ENCODE assay signal across 25 cellular contexts in genomic region chr22:47034905-47035419, GRCh38.
A peak's percentile ranks its signal among the peaks of the same experiment; 100 is the strongest.
DNase-seq lines count a peak whose midpoint lies in the region; ATAC-seq and TF ChIP-seq lines count a peak whose summit lies in the region.
"Had no signal": no experiment of that assay in that cellular context is flagged by ENCODE, and none has a peak within 500 bp of the region (broad histone marks: within the 10 kb centered on the region; RNA-seq: fewer than 3 reads in every experiment).

No MANE protein-coding gene starts in this region.

- H3K9me3 ChIP-seq in HEK293 (ENCODE audit: control insufficient read depth, insufficient read depth, low read depth, low read length) (no peaks in the 10 kb centered on the region), WERI-Rb-1 (ENCODE audit: severe bottlenecking) (no peaks in the 10 kb centered on the region), mucosa of descending colon (no peaks in the 10 kb centered on the region), transverse colon (no peaks in the 10 kb centered on the region)
- H3K9me3 ChIP-seq: gastroesophageal sphincter, psoas muscle, tibial nerve had no signal

- intact Hi-C loops in mucosa of descending colon (cut with DNase I, micrococcal nuclease) = no loop called here
- intact Hi-C loops in transverse colon (cut with DNase I; ENCODE audit: low total_unique reads) = no loop called here

- in situ Hi-C loops in transverse colon (cut with MboI; ENCODE audit: low pct_ligation_motif_present in 1 of 4, low pct_unique_long_range_greater_than_20kb in 1 of 4, low sequenced_read_pairs in 3 of 4) = no loop called here

- no peaks in the 10 kb centered on the region for H3K4me1 ChIP-seq in HEK293 (ENCODE audit: control insufficient read depth, insufficient read depth, low read length)
- H3K4me1 ChIP-seq in mucosa of descending colon (ENCODE audit: low read depth) = peaks cover 15% of the 10 kb centered on the region
- peaks cover 0 to 35% (median 26%) of the 10 kb centered on the region in 4 donors for H3K4me1 ChIP-seq in transverse colon
- H3K4me1 ChIP-seq: psoas muscle had no signal

- no peak overlapping the region for H3K4me3 ChIP-seq in HEK293 (ENCODE audit: low read depth, low read length)
- H3K4me3 ChIP-seq in WERI-Rb-1 (ENCODE audit: low read depth, low read length) = no peak overlapping the region
- H3K4me3 ChIP-seq in mucosa of descending colon = no peak overlapping the region
- no peak overlapping the region for H3K4me3 ChIP-seq in transverse colon
- H3K4me3 ChIP-seq: gastroesophageal sphincter, neural progenitor cell, psoas muscle, tibial nerve had no signal

- H3K27me3 ChIP-seq in WERI-Rb-1 (ENCODE audit: insufficient read depth, low read depth, severe bottlenecking) (no peaks in the 10 kb centered on the region), transverse colon (no peaks in the 10 kb centered on the region)
- H3K27me3 ChIP-seq: gastroesophageal sphincter, neural progenitor cell, tibial nerve had no signal

- POLR2A ChIA-PET in HEK293 (lab: Yijun Ruan, JAX) = no interaction called here

- H3K27ac ChIP-seq in HEK293 (ENCODE audit: extremely low read depth, low read depth, low read length) = no peak overlapping the region
- no peak overlapping the region for H3K27ac ChIP-seq in WERI-Rb-1
- no peak overlapping the region for H3K27ac ChIP-seq in transverse colon
- H3K27ac ChIP-seq: gastroesophageal sphincter, neural progenitor cell, psoas muscle, tibial nerve had no signal

- ATAC-seq in mucosa of descending colon = no peak
- ATAC-seq in HG03439 (IDR thresholded peaks at IDR 0.05; ENCODE audit: unreplicated experiment) = no peak
- ATAC-seq: activated CD4-positive, CD25-positive, alpha-beta regulatory T cell treated with anti-CD3 and anti-CD28 coated beads, Interleukin-2, amount 50 U/mL, for 24 hours; activated CD8-positive, alpha-beta T cell treated with anti-CD3 and anti-CD28 coated beads for 36 hours; CD8-positive, alpha-beta T cell; psoas muscle had no signal

- no peak for TF ChIP-seq POLR2A in transverse colon (IDR thresholded peaks at IDR 0.05)

- CTCF ChIA-PET in HEK293 (lab: Yijun Ruan, JAX) = no interaction called here

- WGBS in transverse colon (ENCODE audit: low coverage in 1 of 2), 2 donors = 85% methylated on average over 11 of the region's 11 CpGs; no CpG with 5 or more reads in 1 of the 2 donors

- TF ChIP-seq CTCF in HEK293 (tag by site-specific recombination; IDR thresholded peaks at IDR 0.05) = no peak
- TF ChIP-seq CTCF in WERI-Rb-1 (IDR thresholded peaks at IDR 0.05; ENCODE audit: low read depth, low read length) = peak; percentile 8; the same call in 1 of the 2 replicates
- TF ChIP-seq CTCF in mucosa of descending colon (IDR thresholded peaks at IDR 0.05) = no peak
- no peak for TF ChIP-seq CTCF in transverse colon (IDR thresholded peaks at IDR 0.05)

- H3K36me3 ChIP-seq in HEK293 (ENCODE audit: control insufficient read depth in 2 of 2, insufficient read depth in 1 of 2, low read length in 2 of 2) (no peaks in the 10 kb centered on the region), WERI-Rb-1 (no peaks in the 10 kb centered on the region), mucosa of descending colon (ENCODE audit: low read depth) (no peaks in the 10 kb centered on the region), transverse colon (no peaks in the 10 kb centered on the region)
- H3K36me3 ChIP-seq: neural progenitor cell had no signal

- TF ChIP-seq EP300 in transverse colon (IDR thresholded peaks at IDR 0.05; ENCODE audit: low read depth) = no peak

- DNase-seq in DMS 273 treated with DMSO at 0.1 percent for 48 hours (lab: John Stamatoyannopoulos, UW) (peak; percentile 75), WERI-Rb-1 (peak; percentile 37), mucosa of descending colon (peak in 2 of 3 donors; percentile 26 to 38), SHP77 (lab: John Stamatoyannopoulos, UW) (no peak), transverse colon (no peak)
- DNase-seq: activated CD8-positive, alpha-beta T cell treated with anti-CD3 and anti-CD28 coated beads for 36 hours; activated naive CD4-positive, alpha-beta T cell treated with Interleukin-2 at 50 U/mL for 16 hours; anterior cingulate cortex; CD8-positive, alpha-beta T cell; effector CD4-positive, alpha-beta T cell; H9; Karpas-422; NCI-H1092; NCI-H2107; NCI-H82; small intestine; stimulated activated CD4-positive, alpha-beta T cell treated with anti-CD3 and anti-CD28 coated beads, Interleukin-2, amount 100 ng/mL, for 48 hours; stimulated activated naive CD4-positive, alpha-beta T cell treated with Interleukin-2 at 50 U/mL for 16 hours had no signal

TF ChIP-seq in HEK293, 187 proteins besides CTCF, POLR2A, EP300 and RAD21:
- peak; percentile 80 for TF ChIP-seq ZIC2 (tag by site-specific recombination; IDR thresholded peaks at IDR 0.05)
- TF ChIP-seq GLIS1 (tag by site-specific recombination; IDR thresholded peaks at IDR 0.05) = peak; percentile 89
- no peak for TF ChIP-seq ZNF664 (tag by site-specific recombination; IDR thresholded peaks at IDR 0.05)

Comparison
In these comparisons a context has a peak if more than half of its experiments do, and no peak if none do; other contexts are left out.
1. DNase-seq: peak in DMS 273 treated with DMSO at 0.1 percent for 48 hours (single experiment), WERI-Rb-1 (single experiment) and mucosa of descending colon (2 of 3); none in SHP77 (0 of 2) and transverse colon (single experiment).